ENCODE assay signal across 21 cellular contexts in genomic region chr6:162343902-162344226, GRCh38.
DNase-seq lines count a peak whose midpoint lies in the region; ATAC-seq and TF ChIP-seq lines count a peak whose summit lies in the region.
"Had no signal": no experiment of that assay in that cellular context is flagged by ENCODE, and none has a peak within 500 bp of the region (broad histone marks: within the 10 kb centered on the region; RNA-seq: fewer than 3 reads in every experiment).

No MANE protein-coding gene starts in this region.

- TF ChIP-seq EP300 in gastroesophageal sphincter (IDR thresholded peaks at IDR 0.05), result no peak

- no peaks in the 10 kb centered on the region for H3K4me1 Mint-ChIP-seq in Caco-2 (ENCODE audit: low read depth, unreplicated experiment)
- H3K4me1 Mint-ChIP-seq: IgD-negative memory B cell had no signal

- peak; percentile 19 for ATAC-seq in gastroesophageal sphincter
- ATAC-seq: mucosa of descending colon had no signal

- H3K27me3 ChIP-seq in gastroesophageal sphincter (no peaks in the 10 kb centered on the region), Caco-2 (replicated peaks; ENCODE audit: control insufficient read depth, insufficient read depth, low read length) (no peaks in the 10 kb centered on the region)
- H3K27me3 ChIP-seq: ascending aorta; BLaER1 treated with 17β-estradiol and CSF1 and Interleukin-3, amounts not matched to agents 10 nM and 100 nM had no signal

- no peaks in the 10 kb centered on the region for H3K4me1 ChIP-seq in gastroesophageal sphincter
- no peaks in the 10 kb centered on the region for H3K4me1 ChIP-seq in Caco-2
- H3K4me1 ChIP-seq: ascending aorta; BLaER1 treated with 17β-estradiol and CSF1 and Interleukin-3, amounts not matched to agents 10 nM and 100 nM had no signal

- BruUV-seq in Caco-2 (replicated peaks; lab: Mats Ljungman, UMichigan), result no TSS peak

- no peaks in the 10 kb centered on the region for H3K27me3 Mint-ChIP-seq in Caco-2 (ENCODE audit: insufficient read depth, unreplicated experiment)
- H3K27me3 Mint-ChIP-seq: dendritic cell treated with granulocyte-macrophage colony-stimulating factor and Interleukin-4, amounts not matched to agents 40 ng/mL and 50 ng/mL, for 4 days; IgD-negative memory B cell had no signal

- no peak overlapping the region for H3K27ac Mint-ChIP-seq in Caco-2 (ENCODE audit: unreplicated experiment)
- H3K27ac Mint-ChIP-seq: dendritic cell treated with granulocyte-macrophage colony-stimulating factor and Interleukin-4, amounts not matched to agents 40 ng/mL and 50 ng/mL, for 4 days; IgD-negative memory B cell had no signal

- CTCF ChIA-PET in Caco-2 (lab: Charles Lee), result no interaction called here

- DNase-seq in G401 (ENCODE audit: low spot score) (peak; percentile 85), RPMI7951 (ENCODE audit: low read depth) (peak; percentile 9), skeletal muscle cell (ENCODE audit: low read depth) (peak; percentile 13), Caco-2 (no peak), NCI-H128 (lab: John Stamatoyannopoulos, UW; ENCODE audit: unreplicated experiment) (no peak), NCI-H2171 treated with DMSO at 0.1 percent for 48 hours (lab: John Stamatoyannopoulos, UW) (no peak)
- DNase-seq: activated CD4-positive, alpha-beta T cell treated with anti-CD3 and anti-CD28 coated beads for 4 hours; activated CD8-positive, alpha-beta memory T cell treated with anti-CD3 and anti-CD28 coated beads, Interleukin-2, amount 50 U/mL, for 48 hours; activated naive CD4-positive, alpha-beta T cell treated with Interleukin-2 at 50 U/mL for 16 hours; GOT3; head of caudate nucleus; mucosa of descending colon; nucleus accumbens; PC-9 had no signal

- WGBS in gastroesophageal sphincter (ENCODE audit: low coverage in 1 of 2), 2 donors, result 24 to 41% methylated on average over 3 of the region's 3 CpGs

- intact Hi-C loops in Caco-2 (cut with micrococcal nuclease; ENCODE audit: unreplicated experiment), result no loop called here

- POLR2A ChIA-PET in Caco-2 (lab: Charles Lee), result no interaction called here

- H3K27ac ChIP-seq in gastroesophageal sphincter, result no peak overlapping the region
- H3K27ac ChIP-seq: ascending aorta; BLaER1 treated with 17β-estradiol and CSF1 and Interleukin-3, amounts not matched to agents 10 nM and 100 nM; PC-9; thoracic aorta had no signal

- TF ChIP-seq POLR2A in gastroesophageal sphincter (IDR thresholded peaks at IDR 0.05), result no peak

- no peaks in the 10 kb centered on the region for H3K36me3 ChIP-seq in gastroesophageal sphincter
- H3K36me3 ChIP-seq in Caco-2 (ENCODE audit: control insufficient read depth, insufficient read depth, low read length), result no peaks in the 10 kb centered on the region
- H3K36me3 ChIP-seq: ascending aorta; BLaER1 treated with 17β-estradiol and CSF1 and Interleukin-3, amounts not matched to agents 10 nM and 100 nM; thoracic aorta had no signal

- no peak for TF ChIP-seq CTCF in gastroesophageal sphincter (IDR thresholded peaks at IDR 0.05)
- no peak for TF ChIP-seq CTCF in Caco-2 (IDR thresholded peaks at IDR 0.05; ENCODE audit: insufficient read depth in 1 of 2, low read depth in 1 of 2, low read length in 1 of 2, severe bottlenecking in 1 of 2, unreplicated experiment in 1 of 2)

- in situ Hi-C loops in G401 (cut with HindIII; ENCODE audit: low sequenced_read_pairs), result no loop called here

- H3K4me3 ChIP-seq in gastroesophageal sphincter (no peak overlapping the region), skeletal muscle cell (ENCODE audit: low read depth, low read length) (no peak overlapping the region), Caco-2 (ENCODE audit: low read depth, low read length) (no peak overlapping the region)
- H3K4me3 ChIP-seq: ascending aorta; BLaER1 treated with 17β-estradiol and CSF1 and Interleukin-3, amounts not matched to agents 10 nM and 100 nM; mucosa of descending colon; PC-9; skin epidermis; thoracic aorta had no signal

- no peaks in the 10 kb centered on the region for H3K9me3 ChIP-seq in gastroesophageal sphincter
- H3K9me3 ChIP-seq in Caco-2, result no peaks in the 10 kb centered on the region
- H3K9me3 ChIP-seq: ascending aorta; BLaER1 treated with 17β-estradiol and CSF1 and Interleukin-3, amounts not matched to agents 10 nM and 100 nM; mucosa of descending colon; thoracic aorta had no signal

- H3K9me3 Mint-ChIP-seq in Caco-2 (ENCODE audit: unreplicated experiment), result no peaks in the 10 kb centered on the region

- H3K36me3 Mint-ChIP-seq in Caco-2 (ENCODE audit: insufficient read depth, unreplicated experiment), result no peaks in the 10 kb centered on the region

- H3K4me3 Mint-ChIP-seq in Caco-2 (ENCODE audit: unreplicated experiment), result no peak overlapping the region
- H3K4me3 Mint-ChIP-seq: dendritic cell treated with granulocyte-macrophage colony-stimulating factor and Interleukin-4, amounts not matched to agents 40 ng/mL and 50 ng/mL, for 4 days; IgD-negative memory B cell had no signal

Comparison
In these comparisons a context has a peak if more than half of its experiments do, and no peak if none do; other contexts are left out.
1. DNase-seq: peak in G401 (single experiment), RPMI7951 (single experiment) and skeletal muscle cell (single experiment); none in Caco-2 (0 of 2), NCI-H128 (single experiment) and NCI-H2171 treated with DMSO at 0.1 percent for 48 hours (single experiment).